Comparison of ENCODE assay signal across 25 cellular contexts in genomic region chr2:133541797-133542196, GRCh38. TPM values are rescaled to one million over a fixed set of nuclear protein-coding genes. Genes with fewer than 3 reads are reported as not detected.
"Had no signal": no experiment of that assay in that cellular context is flagged by ENCODE, and none has a peak within 500 bp of the region (broad histone marks: within the 10 kb centered on the region; RNA-seq: fewer than 3 reads in every experiment).

No MANE protein-coding gene starts in this region.

- H3K27ac ChIP-seq: brain microvascular endothelial cell, epithelial cell of prostate, esophagus squamous epithelium, gastroesophageal sphincter, heart right ventricle, WERI-Rb-1 had no signal

- H3K36me3 ChIP-seq: brain microvascular endothelial cell, esophagus squamous epithelium, gastroesophageal sphincter, heart right ventricle, WERI-Rb-1 had no signal

- H3K4me3 ChIP-seq: esophagus squamous epithelium, gastroesophageal sphincter, heart right ventricle had no signal

- DNase-seq: activated B cell treated with CpG ODN at 0.5 μM for 24 hours; activated CD4-positive, alpha-beta T cell treated with anti-CD3 and anti-CD28 coated beads for 48 hours; activated CD4-positive, alpha-beta T cell treated with anti-CD3 and anti-CD28 coated beads, Interleukin-2, amount 50 U/mL, for 1 hour; activated CD4-positive, alpha-beta T cell treated with anti-CD3 and anti-CD28 coated beads, Interleukin-2, amount 50 U/mL, for 48 hours; activated CD8-positive, alpha-beta memory T cell treated with anti-CD3 and anti-CD28 coated beads for 24 hours; activated CD8-positive, alpha-beta T cell treated with anti-CD3 and anti-CD28 coated beads for 36 hours; activated effector memory CD4-positive, alpha-beta T cell treated with Interleukin-2 at 50 U/mL for 16 hours; activated gamma-delta T cell treated with Interleukin-2 at 50 U/mL for 16 hours; activated naive CD4-positive, alpha-beta T cell treated with anti-CD3 and anti-CD28 coated beads, Interleukin-2, amount 50 U/mL, for 16 hours; activated naive CD4-positive, alpha-beta T cell treated with Interleukin-2 at 50 U/mL for 16 hours; activated T-cell treated with anti-CD3 and anti-CD28 coated beads, Interleukin-2, amount 50 U/mL, for 4 hours; amniotic stem cell; anterior cingulate cortex; brain microvascular endothelial cell; effector CD8-positive, alpha-beta T cell; esophagus squamous epithelium; foreskin melanocyte; heart right ventricle; T-helper 17 cell; T1000; WERI-Rb-1 had no signal

- ATAC-seq: activated CD4-positive, CD25-positive, alpha-beta regulatory T cell treated with anti-CD3 and anti-CD28 coated beads, Interleukin-2, amount 50 U/mL, for 24 hours; activated CD8-positive, alpha-beta T cell treated with anti-CD3 and anti-CD28 coated beads for 36 hours; activated T-cell treated with anti-CD3 and anti-CD28 coated beads, Interleukin-2, amount 50 U/mL, for 4 hours; activated T-helper 17 cell treated with anti-CD3 and anti-CD28 coated beads, Interleukin-2, amount 50 U/mL, for 72 hours; gastroesophageal sphincter; heart right ventricle; T-helper 17 cell had no signal

- H3K27me3 ChIP-seq: brain microvascular endothelial cell, esophagus squamous epithelium, gastroesophageal sphincter, heart right ventricle had no signal

- H3K9me3 ChIP-seq: esophagus squamous epithelium, gastroesophageal sphincter, heart right ventricle had no signal

- H3K4me1 ChIP-seq: esophagus squamous epithelium, gastroesophageal sphincter, heart right ventricle had no signal

RNA-seq across cellular contexts. Expression of gene NCKAP5, which starts 26.5 kb away (rescaled TPM):
- total RNA-seq: activated B cell treated with CpG ODN at 0.5 μM for 24 hours; activated CD8-positive, alpha-beta T cell treated with anti-CD3 and anti-CD28 coated beads for 36 hours; activated T-helper 17 cell treated with anti-CD3 and anti-CD28 coated beads, Interleukin-2, amount 50 U/mL, for 72 hours; T-helper 17 cell had no signal
